ENCODE assay signal across 24 cellular contexts in genomic region chr1:220702733-220703704, GRCh38. TPM values are rescaled to one million over a fixed set of nuclear protein-coding genes. Genes with fewer than 3 reads are reported as not detected.
A peak's percentile ranks its signal among the peaks of the same experiment; 100 is the strongest.
DNase-seq lines count a peak whose midpoint lies in the region; ATAC-seq and TF ChIP-seq lines count a peak whose summit lies in the region.
"Had no signal": no experiment of that assay in that cellular context is flagged by ENCODE, and none has a peak within 500 bp of the region (broad histone marks: within the 10 kb centered on the region; RNA-seq: fewer than 3 reads in every experiment).

No MANE protein-coding gene starts in this region.

- no peaks in the 10 kb centered on the region for H4K20me1 ChIP-seq in neural progenitor cell (ENCODE audit: low read depth)

- no peak overlapping the region for H3K9ac ChIP-seq in neural progenitor cell

- H3K9me3 ChIP-seq in neural progenitor cell (ENCODE audit: low read depth) = no peaks in the 10 kb centered on the region
- H3K9me3 ChIP-seq: gastroesophageal sphincter, tibial nerve had no signal

- H2AFZ ChIP-seq in neural progenitor cell (replicated peaks) = peak overlapping the region; percentile 14

- TF ChIP-seq CTCF in neural progenitor cell (IDR thresholded peaks at IDR 0.05) (no peak), GM10248 (IDR thresholded peaks at IDR 0.05; ENCODE audit: control extremely low read depth, extremely low read depth, low read depth, missing control alignments) (no peak)

- no peak overlapping the region for H3K4me3 ChIP-seq in neural progenitor cell
- H3K4me3 ChIP-seq: A549, gastroesophageal sphincter, tibial nerve had no signal

- no peaks in the 10 kb centered on the region for H3K27me3 ChIP-seq in neural progenitor cell
- H3K27me3 ChIP-seq: gastroesophageal sphincter, tibial nerve had no signal

- H3K9me3 Mint-ChIP-seq in neural progenitor cell = peaks cover 5% of the 10 kb centered on the region

- no peak overlapping the region for H3K27ac ChIP-seq in neural progenitor cell
- H3K27ac ChIP-seq: A549, gastroesophageal sphincter, tibial nerve had no signal

- H3K27ac Mint-ChIP-seq in neural progenitor cell = no peak overlapping the region

- peaks cover 4% of the 10 kb centered on the region for H3K4me1 Mint-ChIP-seq in neural progenitor cell

- DNase-seq in NOMO-1 (lab: John Stamatoyannopoulos, UW; ENCODE audit: unreplicated experiment in 2 of 2) (peak; percentile 10 to 43), NOMO-1 treated with dmso at 0.1 percent for 144 hours (lab: John Stamatoyannopoulos, UW; ENCODE audit: unreplicated experiment) (no peak), NCI-H1105 treated with DMSO at 0.1 percent for 48 hours (lab: John Stamatoyannopoulos, UW) (peak; percentile 56), OCI-M1 (lab: John Stamatoyannopoulos, UW) (peak; percentile 82), neural progenitor cell (ENCODE audit: low spot score) (no peak), GM10248 (ENCODE audit: extremely low spot score) (no peak), HuH-7 (ENCODE audit: low spot score) (no peak)
- DNase-seq: activated CD4-positive, alpha-beta T cell treated with anti-CD3 and anti-CD28 coated beads for 48 hours; activated gamma-delta T cell; C1 segment of cervical spinal cord; central memory CD4-positive, alpha-beta T cell; DMS53; erythroblast; H7; IMR-90; left colon; NCI-H1417; retina; RPMI8226; stimulated activated naive CD4-positive, alpha-beta T cell treated with Interleukin-2 at 50 U/mL for 16 hours had no signal

- POLR2A ChIA-PET in GM10248 (lab: Yijun Ruan, JAX) = no interaction called here

- H3K36me3 ChIP-seq in neural progenitor cell = no peaks in the 10 kb centered on the region
- H3K36me3 ChIP-seq: gastroesophageal sphincter had no signal

- no peaks in the 10 kb centered on the region for H3K36me3 Mint-ChIP-seq in neural progenitor cell

- no peak overlapping the region for H3K4me3 Mint-ChIP-seq in neural progenitor cell

- peaks cover 3% of the 10 kb centered on the region for H3K27me3 Mint-ChIP-seq in neural progenitor cell (ENCODE audit: insufficient read depth, low read depth)

- CTCF ChIA-PET in GM10248 (lab: Yijun Ruan, JAX) = interaction anchor here (0.6 to 3.2 kb wide), 10 partner anchors 10 to 408 kb away, joined by 3 to 15 read pairs (median 3); no protein-coding TSS in a partner anchor

- ATAC-seq in GM19455 (IDR thresholded peaks at IDR 0.05; ENCODE audit: unreplicated experiment) = no peak
- ATAC-seq: A549, gastroesophageal sphincter, left colon had no signal

- no peak overlapping the region for H3K4me2 ChIP-seq in neural progenitor cell
- H3K4me2 ChIP-seq: A549 had no signal

- H3K4me1 ChIP-seq in neural progenitor cell = peaks cover 7% of the 10 kb centered on the region

- no peaks in the 10 kb centered on the region for H3K79me2 ChIP-seq in neural progenitor cell (ENCODE audit: low read depth)

- no peaks in the 10 kb centered on the region for H3F3A ChIP-seq in neural progenitor cell (ENCODE audit: low read depth)

RNA-seq across cellular contexts. Expression of gene C1orf115, which starts 12.9 kb away (rescaled TPM):
- total RNA-seq in neural progenitor cell (ENCODE audit: low replicate concordance) = 6.2 and 6.8 TPM in 2 replicates

RNA-seq across cellular contexts. Expression of gene MTARC2, which starts 45.1 kb away (rescaled TPM):
- not detected in 2 replicates for total RNA-seq in neural progenitor cell (ENCODE audit: low replicate concordance)

Comparison
In these comparisons a context has a peak if more than half of its experiments do, and no peak if none do; other contexts are left out.
1. DNase-seq: peak in NOMO-1 (2 of 2), NCI-H1105 treated with DMSO at 0.1 percent for 48 hours (single experiment) and OCI-M1 (single experiment); none in NOMO-1 treated with dmso at 0.1 percent for 144 hours (single experiment), neural progenitor cell (single experiment), GM10248 (single experiment) and HuH-7 (single experiment).